In genomic region chr1:159913451-159914192, GRCh38 we compare ENCODE assay signal across 1 cellular context.
A peak's percentile ranks its signal among the peaks of the same experiment; 100 is the strongest.
TF ChIP-seq lines count a peak whose summit lies in the region.

No MANE protein-coding gene starts in this region.

TF ChIP-seq in H1, 55 proteins besides CTCF, POLR2A, EP300 and RAD21:
- peak; percentile 80; the same call in 1 of the 2 replicates for TF ChIP-seq TCF12 (IDR thresholded peaks at IDR 0.05; ENCODE audit: low read depth, low read length)
- no peak for TF ChIP-seq CHD2 (IDR thresholded peaks at IDR 0.05; ENCODE audit: low read length)
